In the genomic region with DNA sequence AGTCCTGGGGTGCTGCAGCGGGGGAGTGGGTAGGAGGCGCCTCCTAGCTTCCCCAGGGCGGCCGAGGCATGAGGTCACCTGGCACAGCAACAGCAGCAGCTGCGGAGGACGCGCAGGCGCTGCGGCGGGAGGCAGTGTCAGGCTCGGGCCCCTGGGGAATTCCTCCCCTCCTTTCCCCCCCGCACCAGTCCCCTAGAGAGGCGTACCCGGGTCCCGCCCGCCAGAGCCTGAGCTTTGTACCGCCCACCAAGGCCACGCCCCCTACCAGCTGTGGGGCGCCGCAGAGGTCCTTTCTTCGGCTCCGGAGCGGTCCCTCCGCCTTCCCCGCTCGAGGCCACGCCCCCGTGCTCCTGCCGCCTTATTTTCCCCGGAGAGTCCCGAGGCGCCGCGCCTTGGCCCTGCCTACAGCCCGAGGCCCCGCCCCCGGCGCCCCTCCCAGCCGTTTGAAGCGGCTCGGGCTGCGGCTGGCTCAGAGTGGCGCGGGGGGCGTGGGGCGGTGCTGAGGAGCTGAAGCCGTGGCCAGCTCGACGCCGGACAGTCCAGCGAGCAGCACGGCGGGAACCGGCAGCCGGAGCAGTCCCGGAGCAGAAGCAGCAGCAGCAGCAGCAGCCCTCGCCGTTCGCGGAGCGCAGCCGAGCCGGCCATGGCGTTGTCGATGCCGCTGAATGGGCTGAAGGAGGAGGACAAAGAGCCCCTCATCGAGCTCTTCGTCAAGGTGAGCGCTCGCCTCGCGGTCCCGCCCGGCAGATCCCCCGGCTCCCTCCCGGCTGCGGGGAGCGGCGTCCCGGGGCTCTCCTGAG, we compare ENCODE assay signal across 8 cellular contexts. TPM values are rescaled to one million over a fixed set of nuclear protein-coding genes. Genes with fewer than 3 reads are reported as not detected.
DNase-seq lines count a peak whose midpoint lies in the region; FAIRE-seq and TF ChIP-seq lines count a peak whose summit lies in the region.

CLIC4 (plus strand) TSS at position 537 of the 800 bp plus-strand sequence; CDS start at position 644, 107 bp downstream.

- H3K4me3 ChIP-seq in fibroblast of villous mesenchyme (ENCODE audit: low read depth, low read length) = peak within 1 kb of the TSS; percentile 92
- H3K4me3 ChIP-seq in stomach smooth muscle (ENCODE audit: low read length in 2 of 2) = peak within 1 kb of the TSS; percentile 83 to 90

- TF ChIP-seq CTCF in fibroblast of villous mesenchyme (IDR thresholded peaks at IDR 0.05; ENCODE audit: insufficient read depth, low read depth, low read length) (peak; percentile 33), neural crest cell (conservative IDR thresholded peaks at IDR 0.05) (no peak)

- no peaks in the 10 kb centered on the region for H3K9me3 ChIP-seq in stomach smooth muscle (ENCODE audit: control insufficient read depth in 2 of 2, low read length in 2 of 2)

- H3K4me1 Mint-ChIP-seq in neural crest cell = peaks cover 64% of the 10 kb centered on the region

- H3K9me3 Mint-ChIP-seq in neural crest cell = no peaks in the 10 kb centered on the region

- peaks cover 19% of the 10 kb centered on the region for H3K4me1 ChIP-seq in stomach smooth muscle (ENCODE audit: control insufficient read depth, insufficient read depth, low read length)

- peak within 1 kb of the TSS; percentile 87 to 94 for H3K9ac ChIP-seq in stomach smooth muscle (ENCODE audit: low read length in 2 of 2)

- peak within 1 kb of the TSS; percentile 81 for H3K27ac ChIP-seq in stomach smooth muscle (ENCODE audit: low read length)

- no peaks in the 10 kb centered on the region for H3K27me3 ChIP-seq in stomach smooth muscle (ENCODE audit: control insufficient read depth in 1 of 2, insufficient read depth in 2 of 2, low read length in 2 of 2)

- peak within 1 kb of the TSS; percentile 95 for H3K27ac Mint-ChIP-seq in neural crest cell (ENCODE audit: unreplicated experiment)

- FAIRE-seq in H54 (lab: Jason Lieb, UNC) = peak; percentile 76

- H3K4me3 Mint-ChIP-seq in neural crest cell = peak within 1 kb of the TSS; percentile 96

- peak; percentile 99 for TF ChIP-seq POLR2A in H54 (IDR thresholded peaks at IDR 0.05; ENCODE audit: low read depth, low read length)

- H3K36me3 ChIP-seq in stomach smooth muscle (ENCODE audit: control insufficient read depth in 2 of 2, insufficient read depth in 2 of 2, low read length in 2 of 2) = no peaks in the 10 kb centered on the region

- no peaks in the 10 kb centered on the region for H3K36me3 Mint-ChIP-seq in neural crest cell (ENCODE audit: low read depth)

- peak; percentile 100 for DNase-seq in ELF-1 (ENCODE audit: low read depth, low spot score)
- peak; percentile 79 for DNase-seq in H54 (ENCODE audit: insufficient read length, low spot score)
- DNase-seq in M059J (ENCODE audit: low read depth) = peak; percentile 99
- peak; percentile 91 for DNase-seq in SIG-M5 (lab: John Stamatoyannopoulos, UW)
- peak; percentile 97 for DNase-seq in activated gamma-delta T cell (lab: John Stamatoyannopoulos, UW)
- DNase-seq in fibroblast of villous mesenchyme (ENCODE audit: low read depth) = peak; percentile 100
- DNase-seq in neural crest cell (ENCODE audit: low read depth, low spot score) = peak; percentile 100

- peaks cover 5% of the 10 kb centered on the region for H3K27me3 Mint-ChIP-seq in neural crest cell (ENCODE audit: low read depth)

RNA-seq across cellular contexts. Expression of gene CLIC4, which starts in this region (rescaled TPM):
- total RNA-seq in M059J (2014; rRNA removed; shearing (Covaris generic)) = 612 and 621 TPM in 2 replicates
- 411 and 544 TPM in 2 replicates for total RNA-seq in fibroblast of villous mesenchyme
- total RNA-seq in neural crest cell = 123 and 126 TPM in 2 replicates

Comparison
In these comparisons a context has a peak if more than half of its experiments do, and no peak if none do; other contexts are left out.
1. Peak in every context shown above with its lines: DNase-seq, H3K4me3 ChIP-seq and H3K27ac ChIP-seq.